In genomic region chr21:36338975-36339374, GRCh38 we compare ENCODE assay signal across 22 cellular contexts.
"Had no signal": no experiment of that assay in that cellular context is flagged by ENCODE, and none has a peak within 500 bp of the region (broad histone marks: within the 10 kb centered on the region; RNA-seq: fewer than 3 reads in every experiment).

No MANE protein-coding gene starts in this region.

- H3K36me3 ChIP-seq: breast epithelium had no signal

- H3K27ac Mint-ChIP-seq: activated CD8-positive, alpha-beta T cell treated with anti-CD3 and anti-CD28 coated beads, Interleukin-2, amount 10 ng/mL, durations not matched to agents 7 days and 5 days; activated naive CD8-positive, alpha-beta T cell treated with anti-CD3 and anti-CD28 coated beads, Interleukin-2, amount 10 ng/mL, durations not matched to agents 7 days and 5 days; T-helper 1 cell treated with Interleukin-12 subunit alpha and Interleukin-12 subunit beta and Interleukin-4 antibody, amounts not matched to agents 30 μg/mL and 1 μg/mL, for 36 hours had no signal

- H3K27me3 Mint-ChIP-seq: activated naive CD8-positive, alpha-beta T cell treated with anti-CD3 and anti-CD28 coated beads, Interleukin-2, amount 10 ng/mL, durations not matched to agents 7 days and 5 days had no signal

- ATAC-seq: activated CD4-positive, CD25-positive, alpha-beta regulatory T cell treated with anti-CD3 and anti-CD28 coated beads, Interleukin-2, amount 50 U/mL, for 24 hours; activated CD8-positive, alpha-beta T cell treated with anti-CD3 and anti-CD28 coated beads, Interleukin-2, amount 10 ng/mL, durations not matched to agents 7 days and 5 days; PC-3 had no signal

- H3K27me3 ChIP-seq: adrenal gland, breast epithelium had no signal

- H3K4me1 ChIP-seq: adrenal gland, breast epithelium had no signal

- H3K9me3 ChIP-seq: adrenal gland, breast epithelium had no signal

- H3K4me3 ChIP-seq: adrenal gland, breast epithelium had no signal

- DNase-seq: activated CD4-positive, alpha-beta T cell treated with anti-CD3 and anti-CD28 coated beads for 4 hours; activated CD8-positive, alpha-beta memory T cell treated with anti-CD3 and anti-CD28 coated beads, Interleukin-2, amount 50 U/mL, for 48 hours; activated CD8-positive, alpha-beta T cell treated with anti-CD3 and anti-CD28 coated beads, Interleukin-2, amount 10 ng/mL, durations not matched to agents 7 days and 5 days; activated naive CD8-positive, alpha-beta T cell treated with anti-CD3 and anti-CD28 coated beads, Interleukin-2, amount 10 ng/mL, durations not matched to agents 7 days and 5 days; activated T-cell treated with anti-CD3 and anti-CD28 coated beads, Interleukin-2, amount 50 U/mL, for 1 hour; adrenal gland; aorta; caudate nucleus; Kasumi-1; KBM-7; NCI-H1105 treated with DMSO at 0.1 percent for 48 hours; NCI-H1436 treated with DMSO at 0.1 percent for 48 hours; NCI-H187; NCI-H2081; NCI-H524; PC-3; SHP77; T1000 had no signal

- H3K4me3 Mint-ChIP-seq: activated CD8-positive, alpha-beta T cell treated with anti-CD3 and anti-CD28 coated beads, Interleukin-2, amount 10 ng/mL, durations not matched to agents 7 days and 5 days; activated naive CD8-positive, alpha-beta T cell treated with anti-CD3 and anti-CD28 coated beads, Interleukin-2, amount 10 ng/mL, durations not matched to agents 7 days and 5 days; T-helper 1 cell treated with Interleukin-12 subunit alpha and Interleukin-12 subunit beta and Interleukin-4 antibody, amounts not matched to agents 30 μg/mL and 1 μg/mL, for 36 hours had no signal

- H3K27ac ChIP-seq: adrenal gland, breast epithelium, VCaP had no signal

- H3K9me3 Mint-ChIP-seq: activated naive CD8-positive, alpha-beta T cell treated with anti-CD3 and anti-CD28 coated beads, Interleukin-2, amount 10 ng/mL, durations not matched to agents 7 days and 5 days; T-helper 1 cell treated with Interleukin-12 subunit alpha and Interleukin-12 subunit beta and Interleukin-4 antibody, amounts not matched to agents 30 μg/mL and 1 μg/mL, for 36 hours had no signal
